8 cellular contexts compared by ENCODE assay signal in the genomic region with DNA sequence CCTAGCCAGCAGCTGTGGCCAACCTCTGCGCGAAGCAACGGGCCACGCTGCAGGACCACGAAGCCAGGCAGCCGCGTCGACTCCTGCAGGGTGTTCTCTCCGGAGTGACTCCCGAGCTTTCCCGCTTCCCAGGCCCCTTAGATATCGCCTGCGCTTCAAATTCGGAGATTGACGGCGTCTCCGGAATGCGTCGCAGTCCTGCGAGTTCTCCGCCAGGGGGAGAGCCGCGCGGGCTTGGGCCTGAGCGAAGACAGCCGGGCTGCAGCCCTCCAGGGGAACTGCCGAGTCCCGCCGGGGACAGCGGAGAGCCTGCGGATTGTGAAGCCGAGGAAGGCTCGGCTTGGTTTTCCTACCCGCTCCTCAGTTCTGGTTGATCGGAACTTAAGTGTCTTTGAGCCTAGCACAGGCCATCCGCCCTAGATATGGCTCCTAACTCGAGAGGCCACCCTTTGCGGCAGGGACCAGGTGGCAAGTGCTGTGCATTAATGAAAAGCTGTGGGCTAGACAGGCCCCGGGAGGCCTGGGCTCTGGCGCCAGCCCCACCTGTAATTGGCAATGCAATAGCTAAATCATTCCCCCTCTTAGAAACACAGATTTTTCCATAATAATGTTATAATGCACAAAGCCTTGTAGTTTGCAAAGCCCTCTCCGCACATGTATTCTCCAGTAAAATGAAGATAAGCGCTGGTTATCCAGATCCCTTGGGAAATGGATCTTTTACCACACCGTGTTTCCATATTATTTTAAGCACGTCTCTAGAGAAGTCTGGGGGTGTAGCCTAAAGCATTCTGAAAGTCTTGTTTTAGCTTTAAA. TPM values are rescaled to one million over a fixed set of nuclear protein-coding genes. Genes with fewer than 3 reads are reported as not detected.
A peak's percentile ranks its signal among the peaks of the same experiment; 100 is the strongest.
DNase-seq lines count a peak whose midpoint lies in the region; ATAC-seq and TF ChIP-seq lines count a peak whose summit lies in the region.

No MANE protein-coding gene starts in this region.

- DNase-seq in G401 (ENCODE audit: low spot score) (peak; percentile 86), HCEC 1CT (peak; percentile 91), MG63 (peak; percentile 76), SK-MEL-5 (ENCODE audit: low read depth, low spot score) (peak; percentile 87), glutamatergic neuron (peak; percentile 95), omental fat pad (ENCODE audit: low spot score) (peak; percentile 31), testis (peak; percentile 80)
- DNase-seq in activated naive CD4-positive, alpha-beta T cell treated with anti-CD3 and anti-CD28 coated beads, Interleukin-2, amount 50 U/mL, for 72 hours (ENCODE audit: low spot score in 2 of 2), result peak; percentile 65 to 77

- no peaks in the 10 kb centered on the region for H3K9me3 Mint-ChIP-seq in activated naive CD4-positive, alpha-beta T cell treated with anti-CD3 and anti-CD28 coated beads, Interleukin-2, amount 50 U/mL, for 72 hours
- H3K9me3 Mint-ChIP-seq in glutamatergic neuron (ENCODE audit: unreplicated experiment), result peaks cover 5% of the 10 kb centered on the region

- H3K27me3 ChIP-seq in MG63 (no peaks in the 10 kb centered on the region), testis (no peaks in the 10 kb centered on the region)

- H3K9me3 ChIP-seq in MG63 (no peaks in the 10 kb centered on the region), testis (no peaks in the 10 kb centered on the region)

- in situ Hi-C loops in G401 (cut with HindIII; ENCODE audit: low sequenced_read_pairs), result no loop called here
- in situ Hi-C loops in SK-MEL-5 (cut with HindIII; ENCODE audit: low pct_unique_long_range_greater_than_20kb, low sequenced_read_pairs), result no loop called here

- TF ChIP-seq CTCF in glutamatergic neuron (IDR thresholded peaks at IDR 0.05; ENCODE audit: partially characterized antibody, unreplicated experiment), result peak; percentile 97
- TF ChIP-seq CTCF in omental fat pad (IDR thresholded peaks at IDR 0.05), result peak in 1 of 3 donors; percentile 76
- TF ChIP-seq CTCF in testis (IDR thresholded peaks at IDR 0.05), result peak; percentile 73 to 83 (median 75)

- TF ChIP-seq POLR2A in testis (IDR thresholded peaks at IDR 0.05), result no peak

- peak; percentile 91 to 94 for ATAC-seq in activated naive CD4-positive, alpha-beta T cell treated with anti-CD3 and anti-CD28 coated beads, Interleukin-2, amount 50 U/mL, for 72 hours
- ATAC-seq in omental fat pad (ENCODE audit: low FRiP score), result peak; percentile 92

- H3K4me1 Mint-ChIP-seq in glutamatergic neuron (ENCODE audit: low read depth, unreplicated experiment), result peaks cover 14% of the 10 kb centered on the region

- WGBS in testis, 2 donors, result 2 to 4% methylated on average over 30 to 42 of the region's 44 CpGs

- intact Hi-C loops in testis (cut with DNase I; ENCODE audit: low total_unique reads), result no loop called here

- H3K27ac ChIP-seq in testis, result peak overlapping the region; percentile 67 to 86

- H3K27me3 Mint-ChIP-seq in glutamatergic neuron (ENCODE audit: unreplicated experiment), result no peaks in the 10 kb centered on the region

- no peaks in the 10 kb centered on the region for H3K36me3 Mint-ChIP-seq in activated naive CD4-positive, alpha-beta T cell treated with anti-CD3 and anti-CD28 coated beads, Interleukin-2, amount 50 U/mL, for 72 hours
- H3K36me3 Mint-ChIP-seq in glutamatergic neuron (ENCODE audit: unreplicated experiment), result no peaks in the 10 kb centered on the region

- H3K36me3 ChIP-seq in MG63, result no peaks in the 10 kb centered on the region
- H3K36me3 ChIP-seq in testis (ENCODE audit: low read depth, missing control alignments), result no peaks in the 10 kb centered on the region

- H3K4me3 Mint-ChIP-seq in glutamatergic neuron (ENCODE audit: unreplicated experiment), result peak overlapping the region; percentile 81

- peaks cover 8% of the 10 kb centered on the region for H3K4me1 ChIP-seq in testis

- peak overlapping the region; percentile 48 for H3K4me3 ChIP-seq in MG63
- H3K4me3 ChIP-seq in testis, result peak overlapping the region; percentile 75 to 85

- peak overlapping the region in 1 of 2 donors; percentile 53 for H3K27ac Mint-ChIP-seq in activated naive CD4-positive, alpha-beta T cell treated with anti-CD3 and anti-CD28 coated beads, Interleukin-2, amount 50 U/mL, for 72 hours
- peak overlapping the region; percentile 80 for H3K27ac Mint-ChIP-seq in glutamatergic neuron (ENCODE audit: unreplicated experiment)

RNA-seq across cellular contexts. Expression of gene APBA1, which starts 0.9 kb away (rescaled TPM):
- total RNA-seq in G401 (2014; rRNA removed; shearing (Covaris generic)), result 3.0 TPM in 1 of 2 replicates, not detected in the other
- under 0.01 TPM in 1 of 2 replicates, not detected in the other for total RNA-seq in MG63 (2014; rRNA removed; shearing (Covaris generic); ENCODE audit: low replicate concordance)
- total RNA-seq in SK-MEL-5 (2014; rRNA removed; shearing (Covaris generic)), result 0.53 and 1.0 TPM in 2 replicates
- polyA plus RNA-seq in SK-MEL-5 (2015; cell fraction: cytosol; rRNA removed), result 1.3 and 2.1 TPM in 2 replicates
- polyA plus RNA-seq in SK-MEL-5 (2015; cell fraction: nucleus; rRNA removed), result 0.75 and 0.85 TPM in 2 replicates
- total RNA-seq in activated naive CD4-positive, alpha-beta T cell treated with anti-CD3 and anti-CD28 coated beads, Interleukin-2, amount 50 U/mL, for 72 hours, result 1 to 10 TPM in 1 of 2 donors, not detected in 1; 4.2 TPM
- total RNA-seq in glutamatergic neuron (ENCODE audit: unreplicated experiment) (13.0 TPM), omental fat pad (10 to 100 TPM in 2 of 4 donors, 1 to 10 TPM in 2; 4.3 to 11.8 (median 8.4) TPM), testis (1 to 10 TPM; 7.7 to 9.4 TPM)
- 11.9 TPM for polyA plus RNA-seq in testis (ENCODE audit: insufficient read depth, low read depth, low replicate concordance)

Comparison
In these comparisons a context has a peak if more than half of its experiments do, and no peak if none do; other contexts are left out.
1. Peak in every context shown above with its lines: DNase-seq, ATAC-seq, H3K4me3 ChIP-seq and H3K27ac ChIP-seq.
2. DNase-seq: peak in every context shown above with its lines; median percentile 95 in glutamatergic neuron; 91 in HCEC 1CT; 87 in SK-MEL-5; 86 in G401; 80 in testis; 76 in MG63; 71 in activated naive CD4-positive, alpha-beta T cell treated with anti-CD3 and anti-CD28 coated beads, Interleukin-2, amount 50 U/mL, for 72 hours; 31 in omental fat pad.